ENCODE assay signal across 17 cellular contexts in genomic region chrX:20393944-20394343, GRCh38.
A peak's percentile ranks its signal among the peaks of the same experiment; 100 is the strongest.
DNase-seq lines count a peak whose midpoint lies in the region; ATAC-seq, FAIRE-seq and TF ChIP-seq lines count a peak whose summit lies in the region.
"Had no signal": no experiment of that assay in that cellular context is flagged by ENCODE, and none has a peak within 500 bp of the region (broad histone marks: within the 10 kb centered on the region; RNA-seq: fewer than 3 reads in every experiment).

No MANE protein-coding gene starts in this region.

- FAIRE-seq in A549 (lab: Jason Lieb, UNC) (no peak), pancreas (lab: Jason Lieb, UNC) (peak; percentile 20)
- FAIRE-seq: GM12878 had no signal

- TF ChIP-seq EP300 in A549 (IDR thresholded peaks at IDR 0.05) = no peak

- H3K4me1 ChIP-seq in A549 = 0 out of 3 replicates have a peak, but pooled peaks cover 11% of the 10 kb centered on the region
- H3K4me1 ChIP-seq in pancreas = no peaks in the 10 kb centered on the region

- H3K27ac ChIP-seq in A549 (no peak overlapping the region), pancreas (no peak overlapping the region)

- no peak for TF ChIP-seq POLR2A in A549 (IDR thresholded peaks at IDR 0.05; ENCODE audit: low read length)

- ATAC-seq in A549 = no peak
- peak in 1 of 4 donors; percentile 43 for ATAC-seq in pancreas
- no peak for ATAC-seq in GM21515 (IDR thresholded peaks at IDR 0.05; ENCODE audit: unreplicated experiment)
- ATAC-seq in GM18520 (IDR thresholded peaks at IDR 0.05; ENCODE audit: unreplicated experiment) = no peak
- ATAC-seq: GM12878, GM23338 had no signal

- 19% methylated on average over 1 of the region's 1 CpG for WGBS in A549 (ENCODE audit: missing lambda C conversion rate)
- 18 to 38% methylated on average over 1 of the region's 1 CpG for WGBS in pancreas, 2 donors

- peak overlapping the region; percentile 44 for H3K4me2 ChIP-seq in A549
- H3K4me2 ChIP-seq: GM23338 had no signal

- no peaks in the 10 kb centered on the region for H3K36me3 ChIP-seq in pancreas
- H3K36me3 ChIP-seq: MG63 had no signal

- TF ChIP-seq RAD21 in A549 (conservative IDR thresholded peaks at IDR 0.05 in 1 of 2, IDR thresholded peaks at IDR 0.05 in 1 of 2) = no peak

- H3K4me3 ChIP-seq in A549 = no peak overlapping the region
- H3K4me3 ChIP-seq in fibroblast of villous mesenchyme (ENCODE audit: low read depth, low read length) = no peak overlapping the region
- H3K4me3 ChIP-seq in pancreas = no peak overlapping the region
- H3K4me3 ChIP-seq: GM12878, GM23338, MG63 had no signal

- TF ChIP-seq CTCF in A549 (IDR thresholded peaks at IDR 0.05) (no peak), fibroblast of villous mesenchyme (IDR thresholded peaks at IDR 0.05; ENCODE audit: insufficient read depth, low read depth, low read length) (no peak), pancreas (IDR thresholded peaks at IDR 0.05) (no peak)

- CTCF ChIA-PET in A549 (lab: Yijun Ruan, JAX) = interaction anchor here (1.9 kb wide), 1 partner anchor 9 kb away, joined by 4 read pairs; no protein-coding TSS in a partner anchor

- DNase-seq in A549 (ENCODE audit: low read depth in 1 of 2, low spot score in 1 of 2) (no peak), amniotic epithelial cell (ENCODE audit: low read depth) (peak; percentile 49), fibroblast of villous mesenchyme (ENCODE audit: low read depth) (peak; percentile 53), pancreas (no peak), HuH-7.5 (ENCODE audit: low spot score) (no peak)
- no peak for DNase-seq in activated CD4-positive, alpha-beta T cell treated with anti-CD3 and anti-CD28 coated beads for 1 hour
- DNase-seq: 8988T, MG63, NCI-H1092 treated with DMSO at 0.1 percent for 48 hours, NCI-H1930, NCI-H2171, NCI-H774, Right ventricle myocardium superior had no signal

- H3K27me3 ChIP-seq in pancreas = peaks cover 0 to 4% (median 2%) of the 10 kb centered on the region in 4 donors
- H3K27me3 ChIP-seq: MG63 had no signal

- POLR2A ChIA-PET in A549 (lab: Yijun Ruan, JAX) = no interaction called here

- H3K9me3 ChIP-seq in A549 (no peaks in the 10 kb centered on the region), pancreas (no peaks in the 10 kb centered on the region)
- H3K9me3 ChIP-seq: MG63 had no signal

- intact Hi-C loops in pancreas (cut with DNase I) = no loop called here

TF ChIP-seq in A549, 52 proteins besides CTCF, POLR2A, EP300 and RAD21:
- TF ChIP-seq CEBPB (IDR thresholded peaks at IDR 0.05) = peak; percentile 74 to 77; a peak in 3 of 4 replicates
- TF ChIP-seq HOXA7 (CRISPR knock-in tag; IDR thresholded peaks at IDR 0.05) = no peak
- peak; percentile 65; the same call in 1 of the 2 replicates for TF ChIP-seq HES2 (IDR thresholded peaks at IDR 0.05)

Comparison
In these comparisons a context has a peak if more than half of its experiments do, and no peak if none do; other contexts are left out.
1. DNase-seq: peak in amniotic epithelial cell (single experiment) and fibroblast of villous mesenchyme (single experiment); none in A549 (0 of 2), pancreas (0 of 6), HuH-7.5 (single experiment) and activated CD4-positive, alpha-beta T cell treated with anti-CD3 and anti-CD28 coated beads for 1 hour (single experiment).